Comparison of ENCODE assay signal across 9 cellular contexts in the genomic region with DNA sequence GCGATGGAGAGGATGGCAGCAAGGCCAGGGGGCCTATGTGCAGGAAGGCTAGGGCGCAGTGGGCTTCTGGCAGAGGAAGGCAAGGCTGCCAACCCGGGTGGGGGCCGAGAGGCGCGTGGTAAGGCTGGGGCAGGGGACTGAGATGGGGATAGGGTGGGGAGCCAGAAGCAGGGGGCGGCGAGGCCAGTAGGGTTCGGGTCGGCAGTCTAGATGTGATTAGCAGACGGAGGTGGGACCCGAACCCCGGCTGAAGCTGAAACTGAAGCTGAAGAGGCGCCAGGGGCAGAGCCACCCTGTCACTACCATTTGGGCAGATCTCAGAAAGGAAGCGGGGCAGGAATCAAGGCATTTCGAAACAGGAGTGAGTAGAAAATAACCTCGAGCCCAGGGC. TPM values are rescaled to one million over a fixed set of nuclear protein-coding genes. Genes with fewer than 3 reads are reported as not detected.
DNase-seq lines count a peak whose midpoint lies in the region; ATAC-seq, FAIRE-seq and TF ChIP-seq lines count a peak whose summit lies in the region.
"Had no signal": no experiment of that assay in that cellular context is flagged by ENCODE, and none has a peak within 500 bp of the region (broad histone marks: within the 10 kb centered on the region; RNA-seq: fewer than 3 reads in every experiment).

No MANE protein-coding gene starts in this region.

- no peak overlapping the region for H3K4me3 Mint-ChIP-seq in Caco-2 (ENCODE audit: unreplicated experiment)
- H3K4me3 Mint-ChIP-seq in activated CD4-positive, alpha-beta T cell treated with anti-CD3 and anti-CD28 coated beads for 36 hours: no peak overlapping the region

- CTCF ChIA-PET in Caco-2 (lab: Charles Lee): interaction anchor here (1.0 to 1.3 kb wide), 4 partner anchors 33 to 82 kb away, joined by 3 to 7 read pairs (median 5); a partner anchor contains a TSS
- CTCF ChIA-PET in activated CD4-positive, alpha-beta T cell treated with anti-CD3 and anti-CD28 coated beads for 36 hours (lab: Charles Lee): interaction anchor here (1.0 to 2.0 kb wide), 6 partner anchors 23 to 83 kb away, joined by 3 to 7 read pairs (median 4); no protein-coding TSS in a partner anchor
- CTCF ChIA-PET in endothelial cell of umbilical vein (lab: Charles Lee): interaction anchor here (1.3 to 1.9 kb wide), 4 partner anchors 55 to 225 kb away, joined by 5 to 15 read pairs (median 10); a partner anchor contains a TSS

- intact Hi-C loops in Caco-2 (cut with micrococcal nuclease; ENCODE audit: unreplicated experiment): loop anchor here (2.0 kb wide), 1 partner anchor 80 kb away; a partner anchor contains a TSS
- intact Hi-C loops in activated CD4-positive, alpha-beta T cell treated with anti-CD3 and anti-CD28 coated beads for 36 hours (cut with DNase I, micrococcal nuclease): loop anchor here (2.0 to 10.0 kb wide), 5 partner anchors 74 to 384 kb away; a partner anchor contains a TSS
- intact Hi-C loops in endothelial cell of umbilical vein (cut with micrococcal nuclease): loop anchor here (1.0 kb wide), 1 partner anchor 78 kb away; no protein-coding TSS in a partner anchor

- peak overlapping the region; percentile 93 for H3K4me2 ChIP-seq in endothelial cell of umbilical vein (ENCODE audit: insufficient read depth, low read length)

- H3K27me3 ChIP-seq in Caco-2 (replicated peaks; ENCODE audit: control insufficient read depth, insufficient read depth, low read length): no peaks in the 10 kb centered on the region
- no peaks in the 10 kb centered on the region for H3K27me3 ChIP-seq in HUES6 (ENCODE audit: control insufficient read depth, insufficient read depth, low read length)
- no peaks in the 10 kb centered on the region for H3K27me3 ChIP-seq in endothelial cell of umbilical vein (ENCODE audit: control insufficient read depth in 2 of 2, insufficient read depth in 2 of 2, low read length in 2 of 2)
- H3K27me3 ChIP-seq in muscle layer of duodenum (ENCODE audit: low read depth, low read length): no peaks in the 10 kb centered on the region
- no peaks in the 10 kb centered on the region for H3K27me3 ChIP-seq in stomach smooth muscle (ENCODE audit: control insufficient read depth in 1 of 2, insufficient read depth in 2 of 2, low read length in 2 of 2)

- BruUV-seq in Caco-2 (replicated peaks; lab: Mats Ljungman, UMichigan) (no TSS peak), endothelial cell of umbilical vein (replicated peaks; lab: Mats Ljungman, UMichigan) (no TSS peak)

- no peaks in the 10 kb centered on the region for H3K27me3 Mint-ChIP-seq in Caco-2 (ENCODE audit: insufficient read depth, unreplicated experiment)
- H3K27me3 Mint-ChIP-seq in activated CD4-positive, alpha-beta T cell treated with anti-CD3 and anti-CD28 coated beads for 36 hours: no peaks in the 10 kb centered on the region

- peak; percentile 2 for ATAC-seq in GM21367 (IDR thresholded peaks at IDR 0.05; ENCODE audit: unreplicated experiment)
- peak; percentile 34 for ATAC-seq in activated CD4-positive, alpha-beta T cell treated with anti-CD3 and anti-CD28 coated beads for 36 hours
- no peak for ATAC-seq in HG02610 (IDR thresholded peaks at IDR 0.05; ENCODE audit: unreplicated experiment)

- H3K36me3 Mint-ChIP-seq in Caco-2 (ENCODE audit: insufficient read depth, unreplicated experiment): no peaks in the 10 kb centered on the region
- H3K36me3 Mint-ChIP-seq in activated CD4-positive, alpha-beta T cell treated with anti-CD3 and anti-CD28 coated beads for 36 hours (ENCODE audit: low read depth): peaks cover 27% of the 10 kb centered on the region

- no peaks in the 10 kb centered on the region for H3K9me3 Mint-ChIP-seq in Caco-2 (ENCODE audit: unreplicated experiment)
- H3K9me3 Mint-ChIP-seq in activated CD4-positive, alpha-beta T cell treated with anti-CD3 and anti-CD28 coated beads for 36 hours (ENCODE audit: low read depth): peaks cover 4% of the 10 kb centered on the region

- FAIRE-seq in endothelial cell of umbilical vein (lab: Jason Lieb, UNC): no peak

- peak overlapping the region; percentile 81 for H2AFZ ChIP-seq in endothelial cell of umbilical vein (ENCODE audit: low read depth, low read length)

- no peak overlapping the region for H3K27ac Mint-ChIP-seq in Caco-2 (ENCODE audit: unreplicated experiment)
- peak overlapping the region; percentile 86 for H3K27ac Mint-ChIP-seq in activated CD4-positive, alpha-beta T cell treated with anti-CD3 and anti-CD28 coated beads for 36 hours

- no peaks in the 10 kb centered on the region for H3K9me1 ChIP-seq in endothelial cell of umbilical vein (replicated peaks; ENCODE audit: control insufficient read depth, extremely low read depth, insufficient read depth, low read length)

- POLR2A ChIA-PET in Caco-2 (lab: Charles Lee): interaction anchor here (0.7 to 1.8 kb wide), 5 partner anchors 15 to 117 kb away, joined by 3 to 17 read pairs (median 4); a partner anchor contains a TSS
- POLR2A ChIA-PET in activated CD4-positive, alpha-beta T cell treated with anti-CD3 and anti-CD28 coated beads for 36 hours (lab: Charles Lee): interaction anchor here (1.0 to 2.0 kb wide), 4 partner anchors 55 to 423 kb away, joined by 3 to 10 read pairs (median 4); a partner anchor contains a TSS
- POLR2A ChIA-PET in endothelial cell of umbilical vein (lab: Charles Lee): interaction anchor here (1.5 kb wide), 1 partner anchor 55 kb away, joined by 8 read pairs; a partner anchor contains a TSS

- DNase-seq in Caco-2 (peak in 1 of 2 experiments; percentile 33), endothelial cell of umbilical vein (ENCODE audit: low read depth, low spot score) (peak; percentile 17)
- peak; percentile 64 for DNase-seq in activated CD4-positive, alpha-beta T cell treated with anti-CD3 and anti-CD28 coated beads for 36 hours

- peak overlapping the region; percentile 78 for H3K9ac ChIP-seq in HUES6 (ENCODE audit: low read length)
- H3K9ac ChIP-seq in endothelial cell of umbilical vein (replicated peaks; ENCODE audit: extremely low read depth, insufficient read depth, low read length): peak overlapping the region; percentile 79
- peak overlapping the region; percentile 82 to 88 for H3K9ac ChIP-seq in stomach smooth muscle (ENCODE audit: low read length in 2 of 2)

- H4K20me1 ChIP-seq in endothelial cell of umbilical vein (replicated peaks; ENCODE audit: control insufficient read depth, extremely low read depth, insufficient read depth, low read length): no peaks in the 10 kb centered on the region

- TF ChIP-seq POLR2A in endothelial cell of umbilical vein (IDR thresholded peaks at IDR 0.05; ENCODE audit: low read depth, low read length): no peak

- peaks cover 9% of the 10 kb centered on the region for H3K79me2 ChIP-seq in endothelial cell of umbilical vein (ENCODE audit: control insufficient read depth, insufficient read depth, low read length)

- H3K27ac ChIP-seq in HUES6 (ENCODE audit: low read depth, low read length) (peak overlapping the region; percentile 79; the same call in 1 of the 2 replicates), endothelial cell of umbilical vein (ENCODE audit: insufficient read depth, low read depth, low read length) (peak overlapping the region; percentile 71), muscle layer of duodenum (ENCODE audit: low read length) (peak overlapping the region; percentile 45), stomach smooth muscle (ENCODE audit: low read length) (peak overlapping the region; percentile 66)

- dilution Hi-C loops in endothelial cell of umbilical vein (cut with MboI; ENCODE audit: extremely low pct_ligation_motif_present, low sequenced_read_pairs): no loop called here

- peaks cover 28% of the 10 kb centered on the region for H3K4me1 ChIP-seq in Caco-2
- H3K4me1 ChIP-seq in HUES6 (ENCODE audit: control insufficient read depth, insufficient read depth, low read length): peaks cover 14% of the 10 kb centered on the region; the same call in 1 of the 2 replicates
- peaks cover 15% of the 10 kb centered on the region for H3K4me1 ChIP-seq in endothelial cell of umbilical vein (ENCODE audit: control insufficient read depth, extremely low read depth, insufficient read depth, low read length)
- peaks cover 7 to 14% of the 10 kb centered on the region in 2 donors for H3K4me1 ChIP-seq in muscle layer of duodenum (ENCODE audit: control insufficient read depth in 1 of 2, insufficient read depth in 2 of 2, low read length in 2 of 2)
- H3K4me1 ChIP-seq in stomach smooth muscle (ENCODE audit: control insufficient read depth, insufficient read depth, low read length): peaks cover 13% of the 10 kb centered on the region

- H3K9me3 ChIP-seq in Caco-2 (no peaks in the 10 kb centered on the region), HUES6 (ENCODE audit: control insufficient read depth, insufficient read depth, low read depth, low read length) (no peaks in the 10 kb centered on the region), endothelial cell of umbilical vein (replicated peaks; ENCODE audit: control insufficient read depth, insufficient read depth, low read length) (no peaks in the 10 kb centered on the region), muscle layer of duodenum (ENCODE audit: control insufficient read depth in 1 of 2, low read length in 2 of 2) (no peaks in the 10 kb centered on the region), stomach smooth muscle (ENCODE audit: control insufficient read depth in 2 of 2, low read length in 2 of 2) (no peaks in the 10 kb centered on the region)

- H3K36me3 ChIP-seq in Caco-2 (ENCODE audit: control insufficient read depth, insufficient read depth, low read length): no peaks in the 10 kb centered on the region
- no peaks in the 10 kb centered on the region for H3K36me3 ChIP-seq in HUES6 (ENCODE audit: control insufficient read depth, insufficient read depth, low read length)
- no peaks in the 10 kb centered on the region for H3K36me3 ChIP-seq in endothelial cell of umbilical vein (ENCODE audit: control insufficient read depth in 2 of 2, extremely low read depth in 1 of 2, insufficient read depth in 2 of 2, low read length in 2 of 2)
- H3K36me3 ChIP-seq in muscle layer of duodenum (ENCODE audit: control insufficient read depth in 1 of 2, insufficient read depth in 2 of 2, low read length in 2 of 2): peaks cover 0 to 3% of the 10 kb centered on the region in 2 donors
- no peaks in the 10 kb centered on the region for H3K36me3 ChIP-seq in stomach smooth muscle (ENCODE audit: control insufficient read depth in 2 of 2, insufficient read depth in 2 of 2, low read length in 2 of 2)

- no peak for TF ChIP-seq CTCF in Caco-2 (IDR thresholded peaks at IDR 0.05; ENCODE audit: insufficient read depth in 1 of 2, low read depth in 1 of 2, low read length in 1 of 2, severe bottlenecking in 1 of 2, unreplicated experiment in 1 of 2)
- TF ChIP-seq CTCF in endothelial cell of umbilical vein (IDR thresholded peaks at IDR 0.05; ENCODE audit: extremely low read depth in 1 of 2, insufficient read depth in 1 of 2, low read depth in 1 of 2, low read length in 2 of 2): no peak

- H3K4me3 ChIP-seq in Caco-2 (ENCODE audit: low read depth, low read length) (peak overlapping the region; percentile 73), HUES6 (ENCODE audit: low read depth, low read length) (peak overlapping the region; percentile 97), endothelial cell of umbilical vein (replicated peaks in 1 of 3; ENCODE audit: insufficient read depth in 1 of 3, low read depth in 1 of 3, low read length in 3 of 3) (peak overlapping the region; percentile 58 to 76 (median 69)), muscle layer of duodenum (ENCODE audit: low read depth in 1 of 2, low read length in 2 of 2) (peak overlapping the region; percentile 92 to 98), stomach smooth muscle (ENCODE audit: low read length in 2 of 2) (peak overlapping the region; percentile 86 to 91)

- peaks cover 32% of the 10 kb centered on the region for H3K4me1 Mint-ChIP-seq in Caco-2 (ENCODE audit: low read depth, unreplicated experiment)
- peaks cover 44% of the 10 kb centered on the region for H3K4me1 Mint-ChIP-seq in activated CD4-positive, alpha-beta T cell treated with anti-CD3 and anti-CD28 coated beads for 36 hours

RNA-seq across cellular contexts. Expression of a gene that starts 0.5 kb away (rescaled TPM):
- 13.3 and 14.1 TPM in 2 replicates for total RNA-seq in Caco-2 (2022)
- 10 to 100 TPM; 25.3 to 27.9 TPM for total RNA-seq in activated CD4-positive, alpha-beta T cell treated with anti-CD3 and anti-CD28 coated beads for 36 hours
- 12.6 and 13.5 TPM in 2 replicates for total RNA-seq in endothelial cell of umbilical vein
- polyA plus RNA-seq in endothelial cell of umbilical vein: 4.4 and 5.2 TPM in 2 replicates
- polyA plus RNA-seq in endothelial cell of umbilical vein (2011; cell fraction: cytosol; rRNA removed): 5.0 and 5.1 TPM in 2 replicates
- polyA plus RNA-seq in endothelial cell of umbilical vein (2011; cell fraction: nucleus; rRNA removed): 6.1 and 7.1 TPM in 2 replicates
- 6.8 and 9.1 TPM in 2 replicates for polyA plus RNA-seq in endothelial cell of umbilical vein (2012)
- polyA minus RNA-seq in endothelial cell of umbilical vein: 14.6 and 15.8 TPM in 2 replicates
- polyA minus RNA-seq in endothelial cell of umbilical vein (2011; cell fraction: cytosol; rRNA and poly(A)+ RNA removed): 9.4 TPM
- polyA minus RNA-seq in endothelial cell of umbilical vein (2011; cell fraction: nucleus; rRNA and poly(A)+ RNA removed): 5.1 and 7.3 TPM in 2 replicates

RNA-seq across cellular contexts. Expression of a gene that starts 0.8 kb away (rescaled TPM):
- total RNA-seq in Caco-2 (2022) (0.82 and 1.5 TPM in 2 replicates), endothelial cell of umbilical vein (0.65 and 1.1 TPM in 2 replicates)
- under 1 TPM; 0.25 TPM for total RNA-seq in activated CD4-positive, alpha-beta T cell treated with anti-CD3 and anti-CD28 coated beads for 36 hours
- 0.10 and 0.51 TPM in 2 replicates for polyA plus RNA-seq in endothelial cell of umbilical vein
- polyA plus RNA-seq in endothelial cell of umbilical vein (2011; cell fraction: cytosol; rRNA removed): 0.40 and 0.48 TPM in 2 replicates
- polyA plus RNA-seq in endothelial cell of umbilical vein (2011; cell fraction: nucleus; rRNA removed): 0.36 and 0.59 TPM in 2 replicates
- 0.40 and 0.63 TPM in 2 replicates for polyA plus RNA-seq in endothelial cell of umbilical vein (2012)
- polyA minus RNA-seq in endothelial cell of umbilical vein: 0.47 TPM in 1 of 2 replicates, not detected in the other
- 0.82 TPM for polyA minus RNA-seq in endothelial cell of umbilical vein (2011; cell fraction: cytosol; rRNA and poly(A)+ RNA removed)
- 0.14 and 0.24 TPM in 2 replicates for polyA minus RNA-seq in endothelial cell of umbilical vein (2011; cell fraction: nucleus; rRNA and poly(A)+ RNA removed)
- total RNA-seq: T-helper 1 cell treated with Interleukin-12 subunit alpha and Interleukin-12 subunit beta and Interleukin-4 antibody, amounts not matched to agents 30 ng/mL and 1 ng/mL, for 36 hours had no signal

RNA-seq across cellular contexts. Expression of a gene that starts 46.9 kb away (rescaled TPM):
- total RNA-seq in Caco-2 (2022) (0.28 and 0.41 TPM in 2 replicates), endothelial cell of umbilical vein (0.33 and 0.48 TPM in 2 replicates)
- under 1 TPM; 0.46 to 0.66 TPM for total RNA-seq in activated CD4-positive, alpha-beta T cell treated with anti-CD3 and anti-CD28 coated beads for 36 hours
- 0.03 and 0.15 TPM in 2 replicates for polyA plus RNA-seq in endothelial cell of umbilical vein
- polyA plus RNA-seq in endothelial cell of umbilical vein (2011; cell fraction: cytosol; rRNA removed): not detected in 2 replicates
- 0.39 and 0.42 TPM in 2 replicates for polyA plus RNA-seq in endothelial cell of umbilical vein (2011; cell fraction: nucleus; rRNA removed)
- polyA plus RNA-seq in endothelial cell of umbilical vein (2012): 0.10 and 0.17 TPM in 2 replicates
- 0.15 and 0.74 TPM in 2 replicates for polyA minus RNA-seq in endothelial cell of umbilical vein
- polyA minus RNA-seq in endothelial cell of umbilical vein (2011; cell fraction: cytosol; rRNA and poly(A)+ RNA removed): not detected
- 0.19 and 0.24 TPM in 2 replicates for polyA minus RNA-seq in endothelial cell of umbilical vein (2011; cell fraction: nucleus; rRNA and poly(A)+ RNA removed)

RNA-seq across cellular contexts. Expression of a gene that starts 55.5 kb away (rescaled TPM):
- total RNA-seq in Caco-2 (2022) (16.9 and 17.0 TPM in 2 replicates), endothelial cell of umbilical vein (16.7 and 20.4 TPM in 2 replicates)
- 10 to 100 TPM; 17.5 to 22.9 TPM for total RNA-seq in activated CD4-positive, alpha-beta T cell treated with anti-CD3 and anti-CD28 coated beads for 36 hours
- 19.2 and 20.5 TPM in 2 replicates for polyA plus RNA-seq in endothelial cell of umbilical vein
- 23.3 and 24.5 TPM in 2 replicates for polyA plus RNA-seq in endothelial cell of umbilical vein (2011; cell fraction: cytosol; rRNA removed)
- polyA plus RNA-seq in endothelial cell of umbilical vein (2011; cell fraction: nucleus; rRNA removed): 18.1 and 23.9 TPM in 2 replicates
- polyA plus RNA-seq in endothelial cell of umbilical vein (2012): 13.9 and 15.7 TPM in 2 replicates
- polyA minus RNA-seq in endothelial cell of umbilical vein: 10.4 and 15.8 TPM in 2 replicates
- polyA minus RNA-seq in endothelial cell of umbilical vein (2011; cell fraction: cytosol; rRNA and poly(A)+ RNA removed): 9.2 TPM
- polyA minus RNA-seq in endothelial cell of umbilical vein (2011; cell fraction: nucleus; rRNA and poly(A)+ RNA removed): 17.9 and 18.2 TPM in 2 replicates

RNA-seq across cellular contexts. Expression of a gene that starts 55.7 kb away (rescaled TPM):
- total RNA-seq in Caco-2 (2022) (30.4 and 36.9 TPM in 2 replicates), endothelial cell of umbilical vein (43.2 and 48.2 TPM in 2 replicates)
- 10 to 100 TPM; 11.7 to 18.2 TPM for total RNA-seq in activated CD4-positive, alpha-beta T cell treated with anti-CD3 and anti-CD28 coated beads for 36 hours
- 19.5 and 22.4 TPM in 2 replicates for polyA plus RNA-seq in endothelial cell of umbilical vein
- 12.8 and 12.9 TPM in 2 replicates for polyA plus RNA-seq in endothelial cell of umbilical vein (2011; cell fraction: cytosol; rRNA removed)
- polyA plus RNA-seq in endothelial cell of umbilical vein (2011; cell fraction: nucleus; rRNA removed): 78.2 and 83.4 TPM in 2 replicates
- 21.6 and 24.5 TPM in 2 replicates for polyA plus RNA-seq in endothelial cell of umbilical vein (2012)
- 31.2 and 52.8 TPM in 2 replicates for polyA minus RNA-seq in endothelial cell of umbilical vein
- 10.1 TPM for polyA minus RNA-seq in endothelial cell of umbilical vein (2011; cell fraction: cytosol; rRNA and poly(A)+ RNA removed)
- polyA minus RNA-seq in endothelial cell of umbilical vein (2011; cell fraction: nucleus; rRNA and poly(A)+ RNA removed): 32.2 and 55.2 TPM in 2 replicates
